Comparison of ENCODE assay signal across 1 cellular context in the genomic region with DNA sequence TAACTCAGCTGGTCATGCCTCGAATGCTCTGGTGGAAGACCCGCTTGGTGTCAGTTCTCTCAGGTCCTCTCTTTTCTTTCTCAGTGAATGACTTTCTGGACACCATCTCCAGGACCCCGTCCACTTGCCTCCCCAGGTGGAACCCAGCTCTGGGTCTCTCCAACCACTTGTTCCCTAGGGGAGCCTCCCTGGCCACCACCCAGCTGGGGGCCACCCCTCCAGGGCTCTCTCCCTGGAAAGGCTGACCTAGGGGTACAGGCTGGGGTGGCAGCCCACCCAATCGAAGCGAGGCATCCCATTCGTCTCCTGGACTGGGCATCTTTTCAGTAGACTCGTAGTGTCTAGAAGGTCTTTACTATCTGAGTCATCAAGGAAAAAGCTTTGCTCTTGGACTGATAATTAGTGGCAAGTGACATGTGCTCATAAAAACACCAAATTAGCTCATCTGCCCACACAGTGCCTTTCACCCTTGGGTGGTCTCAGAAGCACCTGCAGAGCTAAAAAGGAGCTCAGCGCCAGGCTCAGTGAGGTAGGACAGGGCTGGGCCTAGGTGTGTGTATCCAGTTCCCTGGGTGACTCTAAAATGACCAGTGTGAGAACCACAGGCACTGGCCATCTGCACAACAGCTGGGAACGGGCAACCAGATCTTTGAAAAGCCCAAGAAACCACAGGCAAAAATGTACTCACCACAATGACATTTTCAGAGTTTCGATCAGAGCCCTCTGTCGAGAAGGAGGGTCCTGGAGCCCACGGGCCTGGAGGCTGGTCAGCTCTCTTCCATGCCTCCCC.
A peak's percentile ranks its signal among the peaks of the same experiment; 100 is the strongest.
TF ChIP-seq lines count a peak whose summit lies in the region.

No MANE protein-coding gene starts in this region.

TF ChIP-seq in GM12878, 131 proteins besides CTCF, POLR2A, EP300 and RAD21 (continues in another document):
- TF ChIP-seq ZBTB33 (IDR thresholded peaks at IDR 0.05), result no peak
- TF ChIP-seq SMAD5 (IDR thresholded peaks at IDR 0.05; ENCODE audit: low read depth), result no peak
- TF ChIP-seq NBN (IDR thresholded peaks at IDR 0.05), result peak; percentile 62
- TF ChIP-seq LARP7 (IDR thresholded peaks at IDR 0.05), result no peak; the same call in 1 of the 2 replicates
- TF ChIP-seq BCL11A (IDR thresholded peaks at IDR 0.05; ENCODE audit: low read depth, low read length), result peak; percentile 93
- no peak for TF ChIP-seq MYB (IDR thresholded peaks at IDR 0.05; ENCODE audit: borderline replicate concordance, low read depth, low read length)
- TF ChIP-seq BRCA1 (IDR thresholded peaks at IDR 0.05; ENCODE audit: low read depth, low read length), result no peak
- peak; percentile 88 for TF ChIP-seq CBFB (IDR thresholded peaks at IDR 0.05; ENCODE audit: low read depth)
- TF ChIP-seq, protein P1, sequence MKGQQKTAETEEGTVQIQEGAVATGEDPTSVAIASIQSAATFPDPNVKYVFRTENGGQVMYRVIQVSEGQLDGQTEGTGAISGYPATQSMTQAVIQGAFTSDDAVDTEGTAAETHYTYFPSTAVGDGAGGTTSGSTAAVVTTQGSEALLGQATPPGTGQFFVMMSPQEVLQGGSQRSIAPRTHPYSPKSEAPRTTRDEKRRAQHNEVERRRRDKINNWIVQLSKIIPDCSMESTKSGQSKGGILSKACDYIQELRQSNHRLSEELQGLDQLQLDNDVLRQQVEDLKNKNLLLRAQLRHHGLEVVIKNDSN (IDR thresholded peaks at IDR 0.05; ENCODE audit: borderline replicate concordance, extremely low read length, insufficient read depth, low read depth, low read length), result no peak
- TF ChIP-seq CHD4 (IDR thresholded peaks at IDR 0.05), result no peak
- TF ChIP-seq KLF5 (IDR thresholded peaks at IDR 0.05; ENCODE audit: partially characterized antibody), result no peak
- 0 out of 2 replicates have a peak, but pooled peaks have one; percentile 16 for TF ChIP-seq MXI1 (IDR thresholded peaks at IDR 0.05; ENCODE audit: low read depth, low read length)
- TF ChIP-seq, protein P2, sequence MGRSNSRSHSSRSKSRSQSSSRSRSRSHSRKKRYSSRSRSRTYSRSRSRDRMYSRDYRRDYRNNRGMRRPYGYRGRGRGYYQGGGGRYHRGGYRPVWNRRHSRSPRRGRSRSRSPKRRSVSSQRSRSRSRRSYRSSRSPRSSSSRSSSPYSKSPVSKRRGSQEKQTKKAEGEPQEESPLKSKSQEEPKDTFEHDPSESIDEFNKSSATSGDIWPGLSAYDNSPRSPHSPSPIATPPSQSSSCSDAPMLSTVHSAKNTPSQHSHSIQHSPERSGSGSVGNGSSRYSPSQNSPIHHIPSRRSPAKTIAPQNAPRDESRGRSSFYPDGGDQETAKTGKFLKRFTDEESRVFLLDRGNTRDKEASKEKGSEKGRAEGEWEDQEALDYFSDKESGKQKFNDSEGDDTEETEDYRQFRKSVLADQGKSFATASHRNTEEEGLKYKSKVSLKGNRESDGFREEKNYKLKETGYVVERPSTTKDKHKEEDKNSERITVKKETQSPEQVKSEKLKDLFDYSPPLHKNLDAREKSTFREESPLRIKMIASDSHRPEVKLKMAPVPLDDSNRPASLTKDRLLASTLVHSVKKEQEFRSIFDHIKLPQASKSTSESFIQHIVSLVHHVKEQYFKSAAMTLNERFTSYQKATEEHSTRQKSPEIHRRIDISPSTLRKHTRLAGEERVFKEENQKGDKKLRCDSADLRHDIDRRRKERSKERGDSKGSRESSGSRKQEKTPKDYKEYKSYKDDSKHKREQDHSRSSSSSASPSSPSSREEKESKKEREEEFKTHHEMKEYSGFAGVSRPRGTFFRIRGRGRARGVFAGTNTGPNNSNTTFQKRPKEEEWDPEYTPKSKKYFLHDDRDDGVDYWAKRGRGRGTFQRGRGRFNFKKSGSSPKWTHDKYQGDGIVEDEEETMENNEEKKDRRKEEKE (IDR thresholded peaks at IDR 0.05), result no peak
- no peak for TF ChIP-seq WRNIP1 (IDR thresholded peaks at IDR 0.05; ENCODE audit: borderline replicate concordance, low read depth, low read length)
- no peak for TF ChIP-seq POLR2AphosphoS2 (IDR thresholded peaks at IDR 0.05; ENCODE audit: low read depth, low read length)
- 0 out of 2 replicates have a peak, but pooled peaks have one; percentile 62 for TF ChIP-seq ZBED1 (IDR thresholded peaks at IDR 0.05; ENCODE audit: borderline replicate concordance)
- TF ChIP-seq, protein P3, sequence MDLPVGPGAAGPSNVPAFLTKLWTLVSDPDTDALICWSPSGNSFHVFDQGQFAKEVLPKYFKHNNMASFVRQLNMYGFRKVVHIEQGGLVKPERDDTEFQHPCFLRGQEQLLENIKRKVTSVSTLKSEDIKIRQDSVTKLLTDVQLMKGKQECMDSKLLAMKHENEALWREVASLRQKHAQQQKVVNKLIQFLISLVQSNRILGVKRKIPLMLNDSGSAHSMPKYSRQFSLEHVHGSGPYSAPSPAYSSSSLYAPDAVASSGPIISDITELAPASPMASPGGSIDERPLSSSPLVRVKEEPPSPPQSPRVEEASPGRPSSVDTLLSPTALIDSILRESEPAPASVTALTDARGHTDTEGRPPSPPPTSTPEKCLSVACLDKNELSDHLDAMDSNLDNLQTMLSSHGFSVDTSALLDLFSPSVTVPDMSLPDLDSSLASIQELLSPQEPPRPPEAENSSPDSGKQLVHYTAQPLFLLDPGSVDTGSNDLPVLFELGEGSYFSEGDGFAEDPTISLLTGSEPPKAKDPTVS (IDR thresholded peaks at IDR 0.05; ENCODE audit: low read depth, low read length), result no peak
- TF ChIP-seq ZNF24 (IDR thresholded peaks at IDR 0.05), result peak; percentile 42
- TF ChIP-seq, protein P4, sequence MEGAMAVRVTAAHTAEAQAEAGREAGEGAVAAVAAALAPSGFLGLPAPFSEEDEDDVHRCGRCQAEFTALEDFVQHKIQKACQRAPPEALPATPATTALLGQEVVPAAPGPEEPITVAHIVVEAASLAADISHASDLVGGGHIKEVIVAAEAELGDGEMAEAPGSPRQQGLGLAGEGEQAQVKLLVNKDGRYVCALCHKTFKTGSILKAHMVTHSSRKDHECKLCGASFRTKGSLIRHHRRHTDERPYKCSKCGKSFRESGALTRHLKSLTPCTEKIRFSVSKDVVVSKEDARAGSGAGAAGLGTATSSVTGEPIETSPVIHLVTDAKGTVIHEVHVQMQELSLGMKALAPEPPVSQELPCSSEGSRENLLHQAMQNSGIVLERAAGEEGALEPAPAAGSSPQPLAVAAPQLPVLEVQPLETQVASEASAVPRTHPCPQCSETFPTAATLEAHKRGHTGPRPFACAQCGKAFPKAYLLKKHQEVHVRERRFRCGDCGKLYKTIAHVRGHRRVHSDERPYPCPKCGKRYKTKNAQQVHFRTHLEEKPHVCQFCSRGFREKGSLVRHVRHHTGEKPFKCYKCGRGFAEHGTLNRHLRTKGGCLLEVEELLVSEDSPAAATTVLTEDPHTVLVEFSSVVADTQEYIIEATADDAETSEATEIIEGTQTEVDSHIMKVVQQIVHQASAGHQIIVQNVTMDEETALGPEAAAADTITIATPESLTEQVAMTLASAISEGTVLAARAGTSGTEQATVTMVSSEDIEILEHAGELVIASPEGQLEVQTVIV (IDR thresholded peaks at IDR 0.05; ENCODE audit: borderline replicate concordance, partially characterized antibody), result no peak
- no peak for TF ChIP-seq HCFC1 (IDR thresholded peaks at IDR 0.05; ENCODE audit: low read length)
- no peak for TF ChIP-seq CBX3 (IDR thresholded peaks at IDR 0.05; ENCODE audit: borderline replicate concordance, low read depth)
- no peak for TF ChIP-seq IRF3 (IDR thresholded peaks at IDR 0.05)
- peak; percentile 85 for TF ChIP-seq GATAD2B (conservative IDR thresholded peaks at IDR 0.05; ENCODE audit: low read depth)
- no peak for TF ChIP-seq RCOR1 (conservative IDR thresholded peaks at IDR 0.05; ENCODE audit: low read depth, low read length)
- TF ChIP-seq, protein P5, sequence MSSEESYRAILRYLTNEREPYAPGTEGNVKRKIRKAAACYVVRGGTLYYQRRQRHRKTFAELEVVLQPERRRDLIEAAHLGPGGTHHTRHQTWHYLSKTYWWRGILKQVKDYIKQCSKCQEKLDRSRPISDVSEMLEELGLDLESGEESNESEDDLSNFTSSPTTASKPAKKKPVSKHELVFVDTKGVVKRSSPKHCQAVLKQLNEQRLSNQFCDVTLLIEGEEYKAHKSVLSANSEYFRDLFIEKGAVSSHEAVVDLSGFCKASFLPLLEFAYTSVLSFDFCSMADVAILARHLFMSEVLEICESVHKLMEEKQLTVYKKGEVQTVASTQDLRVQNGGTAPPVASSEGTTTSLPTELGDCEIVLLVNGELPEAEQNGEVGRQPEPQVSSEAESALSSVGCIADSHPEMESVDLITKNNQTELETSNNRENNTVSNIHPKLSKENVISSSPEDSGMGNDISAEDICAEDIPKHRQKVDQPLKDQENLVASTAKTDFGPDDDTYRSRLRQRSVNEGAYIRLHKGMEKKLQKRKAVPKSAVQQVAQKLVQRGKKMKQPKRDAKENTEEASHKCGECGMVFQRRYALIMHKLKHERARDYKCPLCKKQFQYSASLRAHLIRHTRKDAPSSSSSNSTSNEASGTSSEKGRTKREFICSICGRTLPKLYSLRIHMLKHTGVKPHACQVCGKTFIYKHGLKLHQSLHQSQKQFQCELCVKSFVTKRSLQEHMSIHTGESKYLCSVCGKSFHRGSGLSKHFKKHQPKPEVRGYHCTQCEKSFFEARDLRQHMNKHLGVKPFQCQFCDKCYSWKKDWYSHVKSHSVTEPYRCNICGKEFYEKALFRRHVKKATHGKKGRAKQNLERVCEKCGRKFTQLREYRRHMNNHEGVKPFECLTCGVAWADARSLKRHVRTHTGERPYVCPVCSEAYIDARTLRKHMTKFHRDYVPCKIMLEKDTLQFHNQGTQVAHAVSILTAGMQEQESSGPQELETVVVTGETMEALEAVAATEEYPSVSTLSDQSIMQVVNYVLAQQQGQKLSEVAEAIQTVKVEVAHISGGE (CRISPR knock-in tag; IDR thresholded peaks at IDR 0.05), result no peak
- peak; percentile 98 for TF ChIP-seq TCF12 (IDR thresholded peaks at IDR 0.05; ENCODE audit: low read depth, low read length)
- TF ChIP-seq, protein P6, sequence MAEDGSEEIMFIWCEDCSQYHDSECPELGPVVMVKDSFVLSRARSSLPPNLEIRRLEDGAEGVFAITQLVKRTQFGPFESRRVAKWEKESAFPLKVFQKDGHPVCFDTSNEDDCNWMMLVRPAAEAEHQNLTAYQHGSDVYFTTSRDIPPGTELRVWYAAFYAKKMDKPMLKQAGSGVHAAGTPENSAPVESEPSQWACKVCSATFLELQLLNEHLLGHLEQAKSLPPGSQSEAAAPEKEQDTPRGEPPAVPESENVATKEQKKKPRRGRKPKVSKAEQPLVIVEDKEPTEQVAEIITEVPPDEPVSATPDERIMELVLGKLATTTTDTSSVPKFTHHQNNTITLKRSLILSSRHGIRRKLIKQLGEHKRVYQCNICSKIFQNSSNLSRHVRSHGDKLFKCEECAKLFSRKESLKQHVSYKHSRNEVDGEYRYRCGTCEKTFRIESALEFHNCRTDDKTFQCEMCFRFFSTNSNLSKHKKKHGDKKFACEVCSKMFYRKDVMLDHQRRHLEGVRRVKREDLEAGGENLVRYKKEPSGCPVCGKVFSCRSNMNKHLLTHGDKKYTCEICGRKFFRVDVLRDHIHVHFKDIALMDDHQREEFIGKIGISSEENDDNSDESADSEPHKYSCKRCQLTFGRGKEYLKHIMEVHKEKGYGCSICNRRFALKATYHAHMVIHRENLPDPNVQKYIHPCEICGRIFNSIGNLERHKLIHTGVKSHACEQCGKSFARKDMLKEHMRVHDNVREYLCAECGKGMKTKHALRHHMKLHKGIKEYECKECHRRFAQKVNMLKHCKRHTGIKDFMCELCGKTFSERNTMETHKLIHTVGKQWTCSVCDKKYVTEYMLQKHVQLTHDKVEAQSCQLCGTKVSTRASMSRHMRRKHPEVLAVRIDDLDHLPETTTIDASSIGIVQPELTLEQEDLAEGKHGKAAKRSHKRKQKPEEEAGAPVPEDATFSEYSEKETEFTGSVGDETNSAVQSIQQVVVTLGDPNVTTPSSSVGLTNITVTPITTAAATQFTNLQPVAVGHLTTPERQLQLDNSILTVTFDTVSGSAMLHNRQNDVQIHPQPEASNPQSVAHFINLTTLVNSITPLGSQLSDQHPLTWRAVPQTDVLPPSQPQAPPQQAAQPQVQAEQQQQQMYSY (CRISPR knock-in tag; IDR thresholded peaks at IDR 0.05), result no peak
- no peak for TF ChIP-seq MYC (IDR thresholded peaks at IDR 0.05; ENCODE audit: insufficient read depth, insufficient read length, insufficient replicate concordance, low read length, severe bottlenecking)
- no peak for TF ChIP-seq FOXM1 (IDR thresholded peaks at IDR 0.05; ENCODE audit: low read depth, low read length)
- TF ChIP-seq POLR2AphosphoS5 (IDR thresholded peaks at IDR 0.05; ENCODE audit: low read length), result no peak
- TF ChIP-seq TAF1 (IDR thresholded peaks at IDR 0.05; ENCODE audit: borderline replicate concordance, low read depth, low read length), result no peak
- no peak; the same call in 1 of the 2 replicates for TF ChIP-seq RB1 (IDR thresholded peaks at IDR 0.05; ENCODE audit: borderline replicate concordance)
- peak; percentile 71 to 88; a peak in 3 of 4 replicates for TF ChIP-seq BHLHE40 (IDR thresholded peaks at IDR 0.05; ENCODE audit: borderline replicate concordance in 1 of 2, low read depth in 2 of 2, low read length in 1 of 2)
- no peak for TF ChIP-seq RELA (IDR thresholded peaks at IDR 0.05; ENCODE audit: borderline replicate concordance, partially characterized antibody)
- no peak for TF ChIP-seq STAT3 (IDR thresholded peaks at IDR 0.05; ENCODE audit: low read depth, low read length)
- TF ChIP-seq TBL1XR1 (IDR thresholded peaks at IDR 0.05; ENCODE audit: low read depth, low read length), result no peak
- no peak for TF ChIP-seq PML (IDR thresholded peaks at IDR 0.05; ENCODE audit: low read length)
